24 cellular contexts compared by ENCODE assay signal in the genomic region with DNA sequence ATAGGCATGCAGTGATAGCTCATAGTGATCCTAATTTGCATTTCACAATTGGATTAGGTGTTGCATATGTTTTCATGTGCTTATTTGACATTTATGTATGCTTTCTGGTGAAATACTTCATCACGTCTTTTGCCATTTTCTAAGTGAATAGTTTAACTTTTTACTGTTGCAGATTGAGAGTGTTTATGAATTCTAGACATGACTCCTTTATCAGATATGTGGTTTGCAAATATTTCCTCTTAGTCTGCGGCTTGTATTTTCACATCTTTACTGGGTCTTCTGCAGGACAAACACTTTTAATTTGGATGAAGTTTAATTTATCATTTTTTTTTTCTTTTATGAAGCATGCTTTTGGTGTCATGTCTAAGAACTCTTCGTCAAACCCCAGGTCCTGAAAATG. TPM values are rescaled to one million over a fixed set of nuclear protein-coding genes. Genes with fewer than 3 reads are reported as not detected.
A peak's percentile ranks its signal among the peaks of the same experiment; 100 is the strongest.
DNase-seq lines count a peak whose midpoint lies in the region; ATAC-seq, FAIRE-seq and TF ChIP-seq lines count a peak whose summit lies in the region.
"Had no signal": no experiment of that assay in that cellular context is flagged by ENCODE, and none has a peak within 500 bp of the region (broad histone marks: within the 10 kb centered on the region; RNA-seq: fewer than 3 reads in every experiment).

No MANE protein-coding gene starts in this region.

- H4K20me1 ChIP-seq in GM23338 (replicated peaks; ENCODE audit: insufficient read depth) = peaks cover 15% of the 10 kb centered on the region
- H4K20me1 ChIP-seq in smooth muscle cell (ENCODE audit: low read depth) = no peaks in the 10 kb centered on the region

- no peak for TF ChIP-seq POLR2A in GM12892 (IDR thresholded peaks at IDR 0.05; ENCODE audit: low read depth, low read length)

- H3K4me3 ChIP-seq in GM23338 = no peak overlapping the region
- H3K4me3 ChIP-seq in SK-N-MC = peak overlapping the region; percentile 55
- H3K4me3 ChIP-seq in choroid plexus epithelial cell (ENCODE audit: low read depth, low read length) = no peak overlapping the region
- H3K4me3 ChIP-seq in smooth muscle cell = no peak overlapping the region
- H3K4me3 ChIP-seq: BLaER1 treated with 17β-estradiol and CSF1 and Interleukin-3, amounts not matched to agents 10 nM and 100 nM; PC-9 had no signal

- TF ChIP-seq CTCF in GM23338 (conservative IDR thresholded peaks at IDR 0.05; ENCODE audit: low read depth in 2 of 2) (no peak), choroid plexus epithelial cell (conservative IDR thresholded peaks at IDR 0.05; ENCODE audit: low read depth, low read length) (no peak), smooth muscle cell (IDR thresholded peaks at IDR 0.05; ENCODE audit: borderline replicate concordance, insufficient read depth, poor library complexity, severe bottlenecking) (no peak), endothelial cell (IDR thresholded peaks at IDR 0.05; ENCODE audit: unreplicated experiment) (no peak)

- H3K27me3 Mint-ChIP-seq in GM23338 (ENCODE audit: insufficient read depth, low read depth, poor library complexity) (peaks cover 7% of the 10 kb centered on the region), endothelial cell (ENCODE audit: unreplicated experiment) (peaks cover 2% of the 10 kb centered on the region)

- H3K27me3 ChIP-seq in GM23338 (ENCODE audit: insufficient read depth) (no peaks in the 10 kb centered on the region), smooth muscle cell (ENCODE audit: low read depth) (peaks cover 14% of the 10 kb centered on the region)

- 40% methylated on average over 3 of the region's 3 CpGs for WGBS in smooth muscle cell (ENCODE audit: low lambda C conversion rate)

- peak overlapping the region; percentile 20; the same call in 1 of the 2 replicates for H3K4me2 ChIP-seq in GM23338
- H3K4me2 ChIP-seq in smooth muscle cell = peak overlapping the region; percentile 45
- H3K4me2 ChIP-seq: BLaER1 treated with 17β-estradiol and CSF1 and Interleukin-3, amounts not matched to agents 10 nM and 100 nM; PC-9 had no signal

- H3K9me3 Mint-ChIP-seq in GM23338 (peaks cover 21% of the 10 kb centered on the region), endothelial cell (ENCODE audit: unreplicated experiment) (no peaks in the 10 kb centered on the region)
- H3K9me3 Mint-ChIP-seq: CD4-positive, alpha-beta T cell had no signal

- FAIRE-seq in GM12892 (lab: Jason Lieb, UNC) = no peak
- FAIRE-seq: A204.1, GM12891, H54 had no signal

- peaks cover 79% of the 10 kb centered on the region for H3K36me3 Mint-ChIP-seq in GM23338 (ENCODE audit: low read depth)
- no peaks in the 10 kb centered on the region for H3K36me3 Mint-ChIP-seq in endothelial cell (ENCODE audit: low read depth, unreplicated experiment)

- ATAC-seq in GM23338 = no peak

- H3K4me1 Mint-ChIP-seq in GM23338 (peaks cover 15% of the 10 kb centered on the region), endothelial cell (ENCODE audit: unreplicated experiment) (no peaks in the 10 kb centered on the region)

- H2AFZ ChIP-seq in GM23338 (no peak overlapping the region), smooth muscle cell (ENCODE audit: low read depth) (no peak overlapping the region)
- H2AFZ ChIP-seq: PC-9 had no signal

- DNase-seq in GM23338 (ENCODE audit: low spot score) (no peak), SK-N-MC (ENCODE audit: low read depth, low spot score) (peak; percentile 28), choroid plexus epithelial cell (ENCODE audit: low read depth) (peak; percentile 67), smooth muscle cell (lab: John Stamatoyannopoulos, UW; ENCODE audit: unreplicated experiment) (no peak), endothelial cell (ENCODE audit: low spot score) (no peak), GM12892 (ENCODE audit: insufficient read length) (no peak)
- no peak for DNase-seq in activated naive CD4-positive, alpha-beta T cell treated with Interleukin-2 at 50 U/mL for 16 hours
- DNase-seq: CD4-positive, alpha-beta T cell; COR-L47; DMS53; GF-D8; Kasumi-1; NCI-H2029; NCI-H446 treated with DMSO at 0.1 percent for 48 hours; NCI-H526; NCI-H82; NK-92 treated with Interleukin-12 subunit alpha and Interleukin-12 subunit beta, amount 100 ng/mL, for 24 hours; PC-9; Right ventricle myocardium superior; RPMI8226 had no signal

- peaks cover 31% of the 10 kb centered on the region for H3K4me1 ChIP-seq in GM23338 (ENCODE audit: insufficient read depth)
- no peaks in the 10 kb centered on the region for H3K4me1 ChIP-seq in smooth muscle cell (ENCODE audit: low read depth)

- H3K27ac ChIP-seq in GM23338 (ENCODE audit: low read depth) (no peak overlapping the region), SK-N-MC (no peak overlapping the region), smooth muscle cell (ENCODE audit: low read depth) (no peak overlapping the region)
- H3K27ac ChIP-seq: BLaER1 treated with 17β-estradiol and CSF1 and Interleukin-3, amounts not matched to agents 10 nM and 100 nM; PC-9 had no signal

- H3K9me2 ChIP-seq in GM23338 (ENCODE audit: insufficient read depth) = no peaks in the 10 kb centered on the region

- no peak overlapping the region for H3K27ac Mint-ChIP-seq in GM23338
- H3K27ac Mint-ChIP-seq in endothelial cell (ENCODE audit: unreplicated experiment) = no peak overlapping the region
- H3K27ac Mint-ChIP-seq: CD4-positive, alpha-beta T cell had no signal

- no peak overlapping the region for H3K4me3 Mint-ChIP-seq in GM23338
- H3K4me3 Mint-ChIP-seq in endothelial cell (ENCODE audit: unreplicated experiment) = no peak overlapping the region
- H3K4me3 Mint-ChIP-seq: CD4-positive, alpha-beta T cell had no signal

- peaks cover 52% of the 10 kb centered on the region for H3F3A ChIP-seq in GM23338 (replicated peaks; ENCODE audit: low read depth)
- H3F3A ChIP-seq in smooth muscle cell (ENCODE audit: low read depth) = no peaks in the 10 kb centered on the region

- no peak overlapping the region for H3K9ac ChIP-seq in SK-N-MC (ENCODE audit: insufficient read length)
- H3K9ac ChIP-seq in smooth muscle cell (ENCODE audit: low read depth) = no peak overlapping the region
- H3K9ac ChIP-seq: BLaER1 treated with 17β-estradiol and CSF1 and Interleukin-3, amounts not matched to agents 10 nM and 100 nM had no signal

- H3K36me3 ChIP-seq in GM23338 (ENCODE audit: insufficient read depth) (peaks cover 82% of the 10 kb centered on the region), SK-N-MC (ENCODE audit: insufficient read depth, low read length) (no peaks in the 10 kb centered on the region), smooth muscle cell (ENCODE audit: low read depth) (no peaks in the 10 kb centered on the region)
- H3K36me3 ChIP-seq: BLaER1 treated with 17β-estradiol and CSF1 and Interleukin-3, amounts not matched to agents 10 nM and 100 nM had no signal

- H3K79me2 ChIP-seq in GM23338 (replicated peaks; ENCODE audit: insufficient read depth) (peaks cover 21% of the 10 kb centered on the region), smooth muscle cell (ENCODE audit: low read depth) (no peaks in the 10 kb centered on the region)

- no peaks in the 10 kb centered on the region for H3K9me3 ChIP-seq in SK-N-MC (ENCODE audit: low read depth, low read length)
- no peaks in the 10 kb centered on the region for H3K9me3 ChIP-seq in smooth muscle cell (replicated peaks; ENCODE audit: low read depth)

TF ChIP-seq in GM23338, 12 proteins besides CTCF, POLR2A, EP300 and RAD21 (continues in another document):
- no peak for TF ChIP-seq ZNF114 (CRISPR knock-in tag; IDR thresholded peaks at IDR 0.05)
- TF ChIP-seq REST (IDR thresholded peaks at IDR 0.05; ENCODE audit: unreplicated experiment) = no peak
- no peak for TF ChIP-seq ETS1 (IDR thresholded peaks at IDR 0.05)
- TF ChIP-seq STAT1 (IDR thresholded peaks at IDR 0.05; ENCODE audit: unreplicated experiment) = no peak
- no peak for TF ChIP-seq EZH2phosphoT487 (IDR thresholded peaks at IDR 0.05; ENCODE audit: unreplicated experiment)
- no peak for TF ChIP-seq POLR2AphosphoS5 (IDR thresholded peaks at IDR 0.05; ENCODE audit: low read depth)

RNA-seq across cellular contexts. Expression of gene CCN2, which starts 39.2 kb away (rescaled TPM):
- total RNA-seq in GM23338 (2014; rRNA removed; shearing (Covaris generic)) = 159 and 177 TPM in 2 replicates
- polyA plus RNA-seq in GM23338 (2016; fragmentation: Nextera tagmentation; extraction: Ambion mirVana) = 113 and 128 TPM in 2 replicates
- total RNA-seq in smooth muscle cell = 1,180 and 1,197 TPM in 2 replicates
- 1,697 and 2,448 TPM in 2 replicates for polyA plus RNA-seq in smooth muscle cell
- 12.0 TPM for total RNA-seq in endothelial cell (ENCODE audit: unreplicated experiment)
- not detected for polyA plus RNA-seq in GM12892 (2012; ENCODE audit: missing spikeins)

Comparison
In these comparisons a context has a peak if more than half of its experiments do, and no peak if none do; other contexts are left out.
1. DNase-seq: peak in SK-N-MC (single experiment) and choroid plexus epithelial cell (single experiment); none in GM23338 (single experiment), smooth muscle cell (single experiment), endothelial cell (single experiment), GM12892 (single experiment) and activated naive CD4-positive, alpha-beta T cell treated with Interleukin-2 at 50 U/mL for 16 hours (single experiment).
2. RNA of gene CCN2, which starts 39.2 kb away (total RNA-seq): 1,180 to 1,197 TPM in smooth muscle cell and 159 to 177 TPM in GM23338; 12.0 TPM in endothelial cell (single experiment); every median in the first group is over 10 times any median in the second.